Comparison of ENCODE assay signal across 6 cellular contexts in the genomic region with DNA sequence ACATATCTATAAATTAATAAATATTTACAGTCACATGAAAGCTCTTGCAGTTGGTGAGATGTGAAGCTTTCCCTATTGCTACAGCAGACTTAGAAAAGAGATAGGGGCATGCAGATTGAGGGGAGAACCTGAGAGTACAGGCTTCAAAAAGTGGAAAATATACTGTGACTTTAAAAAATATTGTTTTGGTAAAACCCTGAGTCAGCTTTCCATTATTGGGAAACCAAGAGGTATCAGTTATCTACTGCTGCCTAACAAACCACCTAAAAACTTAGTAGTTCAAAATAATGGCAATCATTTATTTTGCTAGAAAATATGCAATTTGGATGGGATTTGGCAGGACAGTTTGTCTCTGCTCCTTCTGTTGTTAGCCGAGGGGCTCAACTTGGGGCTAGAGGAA. TPM values are rescaled to one million over a fixed set of nuclear protein-coding genes. Genes with fewer than 3 reads are reported as not detected.
"Had no signal": no experiment of that assay in that cellular context is flagged by ENCODE, and none has a peak within 500 bp of the region (broad histone marks: within the 10 kb centered on the region; RNA-seq: fewer than 3 reads in every experiment).

No MANE protein-coding gene starts in this region.

- ATAC-seq: HepG2 had no signal

- H3K27ac ChIP-seq: HL-60, KMS-11 had no signal

- H3K4me2 ChIP-seq: KMS-11 had no signal

- FAIRE-seq: HepG2, HTR-8/SVneo had no signal

- DNase-seq: KBM-7, KG1 had no signal

- H3K9ac ChIP-seq: KMS-11 had no signal

RNA-seq across cellular contexts. Expression of gene LANCL3, which starts 38.3 kb away (rescaled TPM):
- total RNA-seq: HepG2 had no signal
- polyA plus RNA-seq: HepG2 had no signal
